Comparison of ENCODE assay signal across 10 cellular contexts in the genomic region with DNA sequence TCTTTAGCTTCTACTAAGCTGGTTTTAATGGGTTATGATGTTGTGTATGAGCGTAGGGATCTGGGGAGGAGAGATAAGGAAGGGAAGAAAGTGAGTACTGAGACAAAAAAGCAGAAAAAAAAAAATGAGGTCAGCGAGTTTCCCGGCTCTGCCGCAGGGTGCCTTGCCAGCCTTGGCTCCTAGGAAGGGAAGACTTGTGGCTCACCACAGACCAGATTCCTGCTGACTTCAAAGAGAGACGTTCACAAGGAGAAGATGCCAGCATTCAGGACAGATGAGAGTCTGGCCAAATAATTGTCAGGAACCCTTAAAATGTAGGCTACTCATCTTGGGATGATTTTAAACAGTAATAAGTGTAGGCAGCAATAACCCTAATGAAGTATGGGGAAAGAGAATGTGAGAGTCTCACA. TPM values are rescaled to one million over a fixed set of nuclear protein-coding genes. Genes with fewer than 3 reads are reported as not detected.
A peak's percentile ranks its signal among the peaks of the same experiment; 100 is the strongest.
DNase-seq lines count a peak whose midpoint lies in the region; ATAC-seq lines count a peak whose summit lies in the region.
"Had no signal": no experiment of that assay in that cellular context is flagged by ENCODE, and none has a peak within 500 bp of the region (broad histone marks: within the 10 kb centered on the region; RNA-seq: fewer than 3 reads in every experiment).

No MANE protein-coding gene starts in this region.

- intact Hi-C loops in right cardiac atrium (cut with DNase I) = no loop called here
- intact Hi-C loops in activated CD4-positive, alpha-beta memory T cell treated with anti-CD3 and anti-CD28 coated beads for 36 hours (cut with micrococcal nuclease) = no loop called here

- H3K27ac ChIP-seq in right cardiac atrium (ENCODE audit: low read length) = no peak overlapping the region

- peaks cover 32% of the 10 kb centered on the region for H3K4me1 Mint-ChIP-seq in activated CD4-positive, alpha-beta memory T cell treated with anti-CD3 and anti-CD28 coated beads for 36 hours (ENCODE audit: low read depth)

- no peaks in the 10 kb centered on the region for H3K9me3 Mint-ChIP-seq in activated CD4-positive, alpha-beta memory T cell treated with anti-CD3 and anti-CD28 coated beads for 36 hours

- CTCF ChIA-PET in activated CD4-positive, alpha-beta memory T cell treated with anti-CD3 and anti-CD28 coated beads for 36 hours (lab: Charles Lee) = interaction anchor here (0.6 to 1.4 kb wide), 5 partner anchors 8 to 238 kb away, joined by 3 read pairs; partner anchors contain the start of gene FAS

- ATAC-seq in right cardiac atrium (peak; percentile 63 to 66), GM21528 (IDR thresholded peaks at IDR 0.05; ENCODE audit: low FRiP score, unreplicated experiment) (no peak)
- ATAC-seq: GM12878 had no signal

- 31% methylated on average over 5 of the region's 5 CpGs for WGBS in right cardiac atrium

- DNase-seq in H4 (ENCODE audit: low spot score) (peak; percentile 85), amniotic epithelial cell (ENCODE audit: low read depth) (peak; percentile 96), right cardiac atrium (peak; percentile 67 to 81 (median 76)), smooth muscle cell of the brain vasculature (ENCODE audit: low read depth, low spot score) (peak; percentile 64), NOMO-1 (lab: John Stamatoyannopoulos, UW; ENCODE audit: unreplicated experiment in 2 of 2) (no peak), NCI-H1092 treated with DMSO at 0.1 percent for 48 hours (lab: John Stamatoyannopoulos, UW) (no peak)
- DNase-seq in activated CD4-positive, alpha-beta memory T cell treated with anti-CD3 and anti-CD28 coated beads for 36 hours = no peak
- DNase-seq: NCI-H524 had no signal

- no peaks in the 10 kb centered on the region for H3K27me3 ChIP-seq in right cardiac atrium (ENCODE audit: control insufficient read depth, insufficient read depth)

- H3K36me3 Mint-ChIP-seq in activated CD4-positive, alpha-beta memory T cell treated with anti-CD3 and anti-CD28 coated beads for 36 hours = no peaks in the 10 kb centered on the region

- H3K4me3 ChIP-seq in right cardiac atrium (ENCODE audit: low read length) = no peak overlapping the region
- H3K4me3 ChIP-seq: GM12878 had no signal

- POLR2A ChIA-PET in activated CD4-positive, alpha-beta memory T cell treated with anti-CD3 and anti-CD28 coated beads for 36 hours (lab: Charles Lee) = no interaction called here

- peaks cover 11% of the 10 kb centered on the region for H3K4me1 ChIP-seq in right cardiac atrium (ENCODE audit: control insufficient read depth, insufficient read depth, low read length)

- no peaks in the 10 kb centered on the region for H3K9me3 ChIP-seq in right cardiac atrium (ENCODE audit: control insufficient read depth, low read length)

- no peaks in the 10 kb centered on the region for H3K27me3 Mint-ChIP-seq in activated CD4-positive, alpha-beta memory T cell treated with anti-CD3 and anti-CD28 coated beads for 36 hours

- H3K4me3 Mint-ChIP-seq in activated CD4-positive, alpha-beta memory T cell treated with anti-CD3 and anti-CD28 coated beads for 36 hours = no peak overlapping the region

- H3K27ac Mint-ChIP-seq in activated CD4-positive, alpha-beta memory T cell treated with anti-CD3 and anti-CD28 coated beads for 36 hours = no peak overlapping the region

RNA-seq across cellular contexts. Expression of gene FAS, which starts 11.4 kb away (rescaled TPM):
- 30.3 and 30.6 TPM in 2 replicates for total RNA-seq in H4 (2014; rRNA removed; shearing (Covaris generic))
- 10 to 100 TPM in 1 of 4 donors, 1 to 10 TPM in 3; 5.7 to 10.1 (median 6.5) TPM for total RNA-seq in right cardiac atrium
- 4.7 TPM for polyA plus RNA-seq in right cardiac atrium
- total RNA-seq in activated CD4-positive, alpha-beta memory T cell treated with anti-CD3 and anti-CD28 coated beads for 36 hours = 10 to 100 TPM; 62.2 to 63.5 TPM

RNA-seq across cellular contexts. Expression of gene ACTA2, which starts 26.6 kb away (rescaled TPM):
- total RNA-seq in H4 (2014; rRNA removed; shearing (Covaris generic)) = 14.9 and 29.1 TPM in 2 replicates
- 1,000 to 10,000 TPM in 2 of 4 donors, 100 to 1,000 TPM in 2; 746 to 3,137 (median 1,120) TPM for total RNA-seq in right cardiac atrium
- polyA plus RNA-seq in right cardiac atrium = 649 TPM
- total RNA-seq in activated CD4-positive, alpha-beta memory T cell treated with anti-CD3 and anti-CD28 coated beads for 36 hours = 10 to 100 TPM; 18.6 to 23.3 TPM

Comparison
In these comparisons a context has a peak if more than half of its experiments do, and no peak if none do; other contexts are left out.
1. DNase-seq: peak in H4 (single experiment), amniotic epithelial cell (single experiment), right cardiac atrium (3 of 3) and smooth muscle cell of the brain vasculature (single experiment); none in activated CD4-positive, alpha-beta memory T cell treated with anti-CD3 and anti-CD28 coated beads for 36 hours (single experiment), NOMO-1 (0 of 2) and NCI-H1092 treated with DMSO at 0.1 percent for 48 hours (single experiment).
2. RNA of gene ACTA2, which starts 26.6 kb away (total RNA-seq): 746 to 3,137 TPM in right cardiac atrium; 14.9 to 29.1 TPM in H4 and 18.6 to 23.3 TPM in activated CD4-positive, alpha-beta memory T cell treated with anti-CD3 and anti-CD28 coated beads for 36 hours; every median in the first group is over 10 times any median in the second.